In the genomic region with DNA sequence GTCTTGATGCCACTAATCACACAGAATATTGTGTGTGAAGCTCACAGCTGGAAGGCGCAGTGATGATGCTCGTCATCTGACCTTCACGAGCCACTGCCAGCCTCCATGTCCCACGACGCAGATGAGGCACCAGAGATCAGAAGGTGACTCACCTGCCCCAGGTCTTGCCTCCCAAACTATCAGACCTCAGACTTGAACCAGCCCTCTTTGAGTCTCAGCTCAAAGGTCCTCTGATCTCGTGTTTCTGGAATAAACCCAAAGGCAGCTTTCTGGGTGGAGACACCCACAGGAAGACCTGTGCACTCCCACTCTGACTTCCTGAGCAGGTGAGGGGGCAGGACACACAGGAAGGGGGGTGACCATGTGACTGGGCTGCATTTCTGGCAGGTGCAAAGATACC, we compare ENCODE assay signal across 1 cellular context.
TF ChIP-seq lines count a peak whose summit lies in the region.

No MANE protein-coding gene starts in this region.

TF ChIP-seq in HCT116, 20 proteins besides CTCF, POLR2A, EP300 and RAD21:
- no peak for TF ChIP-seq ZBTB33 (IDR thresholded peaks at IDR 0.05; ENCODE audit: extremely low read depth, insufficient replicate concordance, low read length)
TF ChIP-seq in HCT116: peak in this region for 0.
